Comparison of ENCODE assay signal across 8 cellular contexts in the genomic region with DNA sequence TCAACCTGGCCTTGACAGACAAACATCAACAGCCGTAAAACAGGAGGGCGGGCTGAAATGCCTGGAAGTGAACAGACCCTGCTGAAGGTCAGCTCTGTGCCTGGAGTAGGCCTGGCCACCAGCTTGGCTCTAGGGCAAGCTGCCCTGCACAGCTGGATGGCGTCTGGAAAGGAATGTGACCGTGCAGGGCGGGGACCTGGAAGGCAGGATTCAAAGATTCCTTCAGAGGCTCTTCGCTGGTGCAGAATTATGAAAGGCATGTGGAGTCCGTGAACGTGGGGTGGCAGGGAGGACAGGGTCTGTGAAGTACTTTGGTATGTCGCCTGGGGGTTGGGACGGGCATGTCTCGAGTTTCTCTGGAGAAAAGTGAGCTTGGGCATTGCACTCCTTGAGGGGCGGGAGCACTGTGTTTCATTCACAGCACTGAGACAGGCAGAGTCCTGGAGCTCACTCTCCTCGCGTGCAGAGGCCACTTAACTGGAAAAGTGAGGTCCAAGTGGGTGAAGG. TPM values are rescaled to one million over a fixed set of nuclear protein-coding genes. Genes with fewer than 3 reads are reported as not detected.
DNase-seq lines count a peak whose midpoint lies in the region; ATAC-seq and TF ChIP-seq lines count a peak whose summit lies in the region.

No MANE protein-coding gene starts in this region.

- H3K4me2 ChIP-seq in OCI-LY3 (ENCODE audit: low read length) (peak overlapping the region; percentile 95), neural cell (ENCODE audit: low read length) (peak overlapping the region; percentile 62)

- ATAC-seq in GM21576 (IDR thresholded peaks at IDR 0.05; ENCODE audit: unreplicated experiment) (no peak), HG03175 (IDR thresholded peaks at IDR 0.05; ENCODE audit: unreplicated experiment) (no peak)

- no peak for TF ChIP-seq RAD21 in neural cell (conservative IDR thresholded peaks at IDR 0.05)

- H3K27me3 ChIP-seq in OCI-LY3 (ENCODE audit: low read depth, low read length) (no peaks in the 10 kb centered on the region), endocrine pancreas (ENCODE audit: control insufficient read depth, insufficient read depth, low read length) (no peaks in the 10 kb centered on the region), neural cell (ENCODE audit: insufficient read depth, low read depth, low read length) (no peaks in the 10 kb centered on the region)

- peaks cover 51% of the 10 kb centered on the region for H4K20me1 ChIP-seq in OCI-LY3 (ENCODE audit: insufficient read depth, low read length)
- H4K20me1 ChIP-seq in neural cell (ENCODE audit: insufficient read depth), result no peaks in the 10 kb centered on the region

- no peak for TF ChIP-seq EP300 in neural cell (conservative IDR thresholded peaks at IDR 0.05; ENCODE audit: poor library complexity, severe bottlenecking)

- H3K9me2 ChIP-seq in neural cell (ENCODE audit: insufficient read depth, low read length), result no peaks in the 10 kb centered on the region

- H2AFZ ChIP-seq in OCI-LY3 (ENCODE audit: low read depth, low read length) (no peak overlapping the region), neural cell (ENCODE audit: low read depth, low read length) (no peak overlapping the region)

- no peaks in the 10 kb centered on the region for H3K9me3 ChIP-seq in OCI-LY3 (ENCODE audit: insufficient read depth, low read length)
- no peaks in the 10 kb centered on the region for H3K9me3 ChIP-seq in endocrine pancreas (ENCODE audit: control insufficient read depth, low read length)
- H3K9me3 ChIP-seq in neural cell (ENCODE audit: low read length), result no peaks in the 10 kb centered on the region

- H3K79me2 ChIP-seq in OCI-LY3 (ENCODE audit: low read length) (peaks cover 63% of the 10 kb centered on the region), neural cell (replicated peaks; ENCODE audit: insufficient read depth, low read length) (peaks cover 36% of the 10 kb centered on the region)

- H3F3A ChIP-seq in neural cell (ENCODE audit: insufficient read depth, low read length, poor library complexity, severe bottlenecking), result no peaks in the 10 kb centered on the region

- DNase-seq in EL (peak; percentile 89), foreskin melanocyte (no peak), DMS114 treated with DMSO at 0.1 percent for 48 hours (lab: John Stamatoyannopoulos, UW; ENCODE audit: unreplicated experiment) (no peak)

- no peak for TF ChIP-seq CTCF in OCI-LY3 (IDR thresholded peaks at IDR 0.05; ENCODE audit: low read depth, low read length)
- no peak for TF ChIP-seq CTCF in neural cell (IDR thresholded peaks at IDR 0.05; ENCODE audit: poor library complexity, severe bottlenecking)

- H3K4me3 ChIP-seq in OCI-LY3 (ENCODE audit: low read length) (peak overlapping the region; percentile 82), endocrine pancreas (ENCODE audit: control insufficient read depth, insufficient read depth, low read length) (peak overlapping the region; percentile 19), neural cell (ENCODE audit: low read length) (peak overlapping the region; percentile 81)

- H3K27ac ChIP-seq in OCI-LY3 (ENCODE audit: low read length) (no peak overlapping the region), neural cell (ENCODE audit: low read length) (no peak overlapping the region)

- H3K4me1 ChIP-seq in OCI-LY3 (ENCODE audit: low read length), result peaks cover 45% of the 10 kb centered on the region
- no peaks in the 10 kb centered on the region for H3K4me1 ChIP-seq in endocrine pancreas (ENCODE audit: control insufficient read depth, insufficient read depth, low read length)

- H3K36me3 ChIP-seq in OCI-LY3 (replicated peaks; ENCODE audit: low read depth, low read length) (peaks cover 48% of the 10 kb centered on the region), endocrine pancreas (ENCODE audit: control insufficient read depth, insufficient read depth, low read length) (no peaks in the 10 kb centered on the region), neural cell (ENCODE audit: insufficient read depth, low read length) (no peaks in the 10 kb centered on the region)

- H3K9ac ChIP-seq in OCI-LY3 (ENCODE audit: low read length) (peak overlapping the region; percentile 87), endocrine pancreas (ENCODE audit: control insufficient read depth, insufficient read depth, low read length) (peak overlapping the region; percentile 31), neural cell (ENCODE audit: low read length) (peak overlapping the region; percentile 78)

TF ChIP-seq in neural cell, 6 proteins besides CTCF, POLR2A, EP300 and RAD21:
- no peak for TF ChIP-seq SMC3 (conservative IDR thresholded peaks at IDR 0.05; ENCODE audit: poor library complexity)
- no peak for TF ChIP-seq MXI1 (conservative IDR thresholded peaks at IDR 0.05; ENCODE audit: poor library complexity, severe bottlenecking)
- no peak for TF ChIP-seq POLR2AphosphoS5 (IDR thresholded peaks at IDR 0.05)
- no peak for TF ChIP-seq EZH2 (IDR thresholded peaks at IDR 0.05; ENCODE audit: borderline replicate concordance, insufficient read depth, low read length, poor library complexity, severe bottlenecking)

RNA-seq across cellular contexts. Expression of gene EHD1, which starts 1.5 kb away (rescaled TPM):
- 26.4 and 34.9 TPM in 2 replicates for polyA plus RNA-seq in neural cell
- 49.1 and 55.5 TPM in 2 replicates for polyA minus RNA-seq in neural cell

RNA-seq across cellular contexts. Expression of gene CDC42BPG, which starts 32.4 kb away (rescaled TPM):
- polyA plus RNA-seq in neural cell, result 0.26 TPM in 1 of 2 replicates, not detected in the other
- polyA minus RNA-seq in neural cell, result not detected in 2 replicates

RNA-seq across cellular contexts. Expression of gene ATG2A, which starts 40.1 kb away (rescaled TPM):
- polyA plus RNA-seq in neural cell, result 7.5 and 10.7 TPM in 2 replicates
- 7.6 and 11.2 TPM in 2 replicates for polyA minus RNA-seq in neural cell

RNA-seq across cellular contexts. Expression of gene PPP2R5B, which starts 47.6 kb away (rescaled TPM):
- polyA plus RNA-seq in neural cell, result 76.1 and 86.9 TPM in 2 replicates
- polyA minus RNA-seq in neural cell, result 43.3 and 43.6 TPM in 2 replicates

RNA-seq across cellular contexts. Expression of gene GPHA2, which starts 58.8 kb away (rescaled TPM):
- polyA plus RNA-seq in neural cell, result not detected in 2 replicates
- not detected in 2 replicates for polyA minus RNA-seq in neural cell

Comparison
In these comparisons a context has a peak if more than half of its experiments do, and no peak if none do; other contexts are left out.
1. H3K4me3 ChIP-seq: peak in every context shown above with its lines; median percentile 82 in OCI-LY3; 81 in neural cell; 19 in endocrine pancreas.
2. H3K9ac ChIP-seq: peak in every context shown above with its lines; median percentile 87 in OCI-LY3; 78 in neural cell; 31 in endocrine pancreas.